31 cellular contexts compared by ENCODE assay signal in genomic region chr2:121791801-121792221, GRCh38. TPM values are rescaled to one million over a fixed set of nuclear protein-coding genes. Genes with fewer than 3 reads are reported as not detected.
DNase-seq lines count a peak whose midpoint lies in the region; ATAC-seq and TF ChIP-seq lines count a peak whose summit lies in the region.
"Had no signal": no experiment of that assay in that cellular context is flagged by ENCODE, and none has a peak within 500 bp of the region (broad histone marks: within the 10 kb centered on the region; RNA-seq: fewer than 3 reads in every experiment).

No MANE protein-coding gene starts in this region.

- H3K27ac ChIP-seq in A673 (ENCODE audit: low read depth, low read length, poor library complexity, severe bottlenecking) (no peak overlapping the region), OCI-LY7 (ENCODE audit: low read depth, low read length, poor library complexity, severe bottlenecking) (no peak overlapping the region), Peyer's patch (no peak overlapping the region)
- H3K27ac ChIP-seq: GM23248, KMS-11, lower lobe of right lung, neutrophil, thoracic aorta had no signal

- no peak for TF ChIP-seq RAD21 in Ishikawa (IDR thresholded peaks at IDR 0.05; ENCODE audit: low read depth)

- no peak overlapping the region for H3K4me3 Mint-ChIP-seq in activated CD8-positive, alpha-beta memory T cell treated with anti-CD3 and anti-CD28 coated beads, Interleukin-2, amount 10 ng/mL, durations not matched to agents 7 days and 5 days
- H3K4me3 Mint-ChIP-seq: activated CD8-positive, alpha-beta T cell treated with anti-CD3 and anti-CD28 coated beads for 36 hours; CD4-positive, CD25-positive, alpha-beta regulatory T cell; naive B cell; stimulated activated naive CD8-positive, alpha-beta T cell treated with anti-CD3 and anti-CD28 coated beads, Interleukin-15, amount 100 ng/mL, for 72 hours; T-helper 17 cell had no signal

- H3K36me3 ChIP-seq in A673 (ENCODE audit: insufficient read depth, low read length, poor library complexity, severe bottlenecking): no peaks in the 10 kb centered on the region
- H3K36me3 ChIP-seq in OCI-LY7 (ENCODE audit: insufficient read depth, low read length): no peaks in the 10 kb centered on the region
- no peaks in the 10 kb centered on the region for H3K36me3 ChIP-seq in Peyer's patch
- H3K36me3 ChIP-seq: lower lobe of right lung, neutrophil, thoracic aorta had no signal

- H3K9me3 ChIP-seq in A673 (ENCODE audit: low read depth, low read length, poor library complexity, severe bottlenecking) (peaks cover 6% of the 10 kb centered on the region), OCI-LY7 (ENCODE audit: low read length) (no peaks in the 10 kb centered on the region), Peyer's patch (no peaks in the 10 kb centered on the region)
- H3K9me3 ChIP-seq: lower lobe of right lung, neutrophil, thoracic aorta had no signal

- H3K27me3 ChIP-seq in A673 (replicated peaks; ENCODE audit: insufficient read depth, low read depth, low read length, poor library complexity) (no peaks in the 10 kb centered on the region), Peyer's patch (no peaks in the 10 kb centered on the region)
- H3K27me3 ChIP-seq: neutrophil had no signal

- H3K27me3 Mint-ChIP-seq in activated CD8-positive, alpha-beta memory T cell treated with anti-CD3 and anti-CD28 coated beads, Interleukin-2, amount 10 ng/mL, durations not matched to agents 7 days and 5 days: peaks cover 32% of the 10 kb centered on the region

- no peak for TF ChIP-seq CTCF in A673 (conservative IDR thresholded peaks at IDR 0.05; ENCODE audit: low read depth, low read length)
- TF ChIP-seq CTCF in OCI-LY7 (conservative IDR thresholded peaks at IDR 0.05; ENCODE audit: low read length): no peak
- TF ChIP-seq CTCF in fibroblast of the aortic adventitia (IDR thresholded peaks at IDR 0.05; ENCODE audit: insufficient read depth, low read length): no peak
- TF ChIP-seq CTCF in Peyer's patch (IDR thresholded peaks at IDR 0.05): no peak

- no peaks in the 10 kb centered on the region for H3K9me3 Mint-ChIP-seq in activated CD8-positive, alpha-beta memory T cell treated with anti-CD3 and anti-CD28 coated beads, Interleukin-2, amount 10 ng/mL, durations not matched to agents 7 days and 5 days (ENCODE audit: low read depth)
- H3K9me3 Mint-ChIP-seq: activated CD8-positive, alpha-beta T cell treated with anti-CD3 and anti-CD28 coated beads for 36 hours; activated T-helper 2 cell treated with anti-CD3 and anti-CD28 coated beads, Interferon-gamma antibody, Interleukin-2, Interleukin-4, amounts not matched to agents 10 μg/mL and 5 μg/mL and 100 μg/mL, durations not matched to agents 14 hours and 24 hours and 36 hours; CD4-positive, CD25-positive, alpha-beta regulatory T cell; stimulated activated naive CD8-positive, alpha-beta T cell treated with anti-CD3 and anti-CD28 coated beads, Interleukin-15, amount 100 ng/mL, for 72 hours had no signal

- no peak overlapping the region for H3K4me3 ChIP-seq in A673 (ENCODE audit: low read depth, low read length, poor library complexity, severe bottlenecking)
- no peak overlapping the region for H3K4me3 ChIP-seq in OCI-LY7 (ENCODE audit: low read depth, low read length, poor library complexity, severe bottlenecking)
- no peak overlapping the region for H3K4me3 ChIP-seq in fibroblast of the aortic adventitia (ENCODE audit: low read depth, low read length)
- H3K4me3 ChIP-seq in Peyer's patch: no peak overlapping the region
- H3K4me3 ChIP-seq: GM23248, lower lobe of right lung, thoracic aorta had no signal

- H3K4me1 ChIP-seq in A673 (ENCODE audit: insufficient read depth, low read length, poor library complexity, severe bottlenecking): peaks cover 9% of the 10 kb centered on the region
- peaks cover 8% of the 10 kb centered on the region for H3K4me1 ChIP-seq in OCI-LY7 (ENCODE audit: insufficient read depth, low read length, poor library complexity, severe bottlenecking)
- H3K4me1 ChIP-seq in Peyer's patch: no peaks in the 10 kb centered on the region
- H3K4me1 ChIP-seq: lower lobe of right lung had no signal

- TF ChIP-seq EP300 in Ishikawa (IDR thresholded peaks at IDR 0.05; ENCODE audit: borderline replicate concordance): no peak; the same call in 1 of the 2 replicates

- POLR2A ChIA-PET in A673 (lab: Charles Lee; ENCODE audit: low non-redundant PET): no interaction called here
- POLR2A ChIA-PET in OCI-LY7 (lab: Charles Lee): interaction anchor here (0.6 to 0.8 kb wide), 2 partner anchors 12 to 157 kb away, joined by 3 read pairs; no protein-coding TSS in a partner anchor

- no peaks in the 10 kb centered on the region for H4K20me1 ChIP-seq in OCI-LY7 (ENCODE audit: insufficient read depth, low read length)

- H3K4me1 Mint-ChIP-seq in activated CD8-positive, alpha-beta memory T cell treated with anti-CD3 and anti-CD28 coated beads, Interleukin-2, amount 10 ng/mL, durations not matched to agents 7 days and 5 days: no peaks in the 10 kb centered on the region
- H3K4me1 Mint-ChIP-seq: CD4-positive, CD25-positive, alpha-beta regulatory T cell; naive B cell; stimulated activated naive CD8-positive, alpha-beta T cell treated with anti-CD3 and anti-CD28 coated beads, Interleukin-15, amount 100 ng/mL, for 72 hours had no signal

- no peaks in the 10 kb centered on the region for H3K36me3 Mint-ChIP-seq in activated CD8-positive, alpha-beta memory T cell treated with anti-CD3 and anti-CD28 coated beads, Interleukin-2, amount 10 ng/mL, durations not matched to agents 7 days and 5 days
- H3K36me3 Mint-ChIP-seq: CD4-positive, CD25-positive, alpha-beta regulatory T cell; naive B cell had no signal

- H3K79me2 ChIP-seq in OCI-LY7 (ENCODE audit: insufficient read depth, low read depth, low read length): no peaks in the 10 kb centered on the region

- BruUV-seq in A673 (replicated peaks; lab: Mats Ljungman, UMichigan) (no TSS peak), OCI-LY7 (replicated peaks; lab: Mats Ljungman, UMichigan) (no TSS peak)

- ATAC-seq in activated CD8-positive, alpha-beta memory T cell treated with anti-CD3 and anti-CD28 coated beads, Interleukin-2, amount 10 ng/mL, durations not matched to agents 7 days and 5 days: no peak
- ATAC-seq in GM18907 (IDR thresholded peaks at IDR 0.05; ENCODE audit: unreplicated experiment): no peak
- ATAC-seq: activated CD8-positive, alpha-beta T cell treated with anti-CD3 and anti-CD28 coated beads for 36 hours; lower lobe of right lung; sciatic nerve; stimulated activated naive CD8-positive, alpha-beta T cell treated with anti-CD3 and anti-CD28 coated beads, Interleukin-15, amount 100 ng/mL, for 72 hours; T-helper 17 cell had no signal

- 0 out of 2 replicates have a peak overlapping the region, but pooled peaks have one; percentile 24 for H2AFZ ChIP-seq in OCI-LY7 (ENCODE audit: low read length)
- H2AFZ ChIP-seq: GM23248 had no signal

- no peak overlapping the region for H3K27ac Mint-ChIP-seq in activated CD8-positive, alpha-beta memory T cell treated with anti-CD3 and anti-CD28 coated beads, Interleukin-2, amount 10 ng/mL, durations not matched to agents 7 days and 5 days
- H3K27ac Mint-ChIP-seq: activated CD8-positive, alpha-beta T cell treated with anti-CD3 and anti-CD28 coated beads for 36 hours; activated T-helper 2 cell treated with anti-CD3 and anti-CD28 coated beads, Interferon-gamma antibody, Interleukin-2, Interleukin-4, amounts not matched to agents 10 μg/mL and 5 μg/mL and 100 μg/mL, durations not matched to agents 14 hours and 24 hours and 36 hours; CD4-positive, CD25-positive, alpha-beta regulatory T cell; naive B cell; stimulated activated naive CD8-positive, alpha-beta T cell treated with anti-CD3 and anti-CD28 coated beads, Interleukin-15, amount 100 ng/mL, for 72 hours; T-helper 17 cell had no signal

- no peaks in the 10 kb centered on the region for H3K9me2 ChIP-seq in OCI-LY7 (ENCODE audit: insufficient read depth, low read length)

- no peak overlapping the region for H3K4me2 ChIP-seq in OCI-LY7 (ENCODE audit: low read length)
- H3K4me2 ChIP-seq: KMS-11 had no signal

- intact Hi-C loops in A673 (cut with micrococcal nuclease; ENCODE audit: unreplicated experiment): no loop called here
- intact Hi-C loops in OCI-LY7 (cut with micrococcal nuclease; ENCODE audit: unreplicated experiment): no loop called here

- peak; percentile 30 for DNase-seq in A673 (ENCODE audit: low spot score)
- DNase-seq in OCI-LY7 (ENCODE audit: low spot score): no peak
- DNase-seq in fibroblast of the aortic adventitia (ENCODE audit: low read depth): peak; percentile 37
- no peak for DNase-seq in islet precursor cell
- DNase-seq in activated CD8-positive, alpha-beta memory T cell treated with anti-CD3 and anti-CD28 coated beads, Interleukin-2, amount 10 ng/mL, durations not matched to agents 7 days and 5 days: no peak
- no peak for DNase-seq in Peyer's patch
- DNase-seq: activated CD4-positive, alpha-beta T cell treated with anti-CD3 and anti-CD28 coated beads for 1 hour; activated CD8-positive, alpha-beta T cell treated with anti-CD3 and anti-CD28 coated beads for 36 hours; activated naive CD4-positive, alpha-beta T cell treated with anti-CD3 and anti-CD28 coated beads, Interleukin-2, amount 50 U/mL, for 16 hours; AML-193; amniotic stem cell; Calu3; CD4-positive, CD25-positive, alpha-beta regulatory T cell; DMS79; effector memory CD4-positive, alpha-beta T cell; erythroblast; glutamatergic neuron; GM23248; lower lobe of right lung; midbrain; naive B cell; NCI-H1436; stimulated activated naive CD8-positive, alpha-beta T cell treated with anti-CD3 and anti-CD28 coated beads, Interleukin-15, amount 100 ng/mL, for 72 hours; T-helper 17 cell had no signal

- TF ChIP-seq POLR2A in Peyer's patch (IDR thresholded peaks at IDR 0.05): no peak

- CTCF ChIA-PET in A673 (lab: Charles Lee): no interaction called here
- CTCF ChIA-PET in OCI-LY7 (lab: Charles Lee; ENCODE audit: unreplicated experiment): interaction anchor here (1.2 kb wide), 1 partner anchor 13 kb away, joined by 3 read pairs; no protein-coding TSS in a partner anchor
- CTCF ChIA-PET in activated CD8-positive, alpha-beta memory T cell treated with anti-CD3 and anti-CD28 coated beads, Interleukin-2, amount 10 ng/mL, durations not matched to agents 7 days and 5 days (lab: Charles Lee): interaction anchor here (0.6 kb wide), 1 partner anchor 29 kb away, joined by 3 read pairs; no protein-coding TSS in a partner anchor

RNA-seq across cellular contexts. Expression of gene TSN, which starts 36.4 kb away (rescaled TPM):
- total RNA-seq in A673 (2021): 110 and 112 TPM in 2 replicates
- 59.2 and 64.4 TPM in 2 replicates for total RNA-seq in OCI-LY7 (2014; rRNA removed; shearing (Covaris generic))
- 98.7 and 102 TPM in 2 replicates for total RNA-seq in OCI-LY7 (2022)
- 56.8 and 69.0 TPM in 2 replicates for total RNA-seq in fibroblast of the aortic adventitia (ENCODE audit: low replicate concordance)
- 10 to 100 TPM; 46.6 to 68.8 TPM for total RNA-seq in activated CD8-positive, alpha-beta memory T cell treated with anti-CD3 and anti-CD28 coated beads, Interleukin-2, amount 10 ng/mL, durations not matched to agents 7 days and 5 days
- 10 to 100 TPM; 23.1 to 31.9 (median 30.2) TPM for total RNA-seq in Peyer's patch

RNA-seq across cellular contexts. Expression of gene NIFK, which starts 55.1 kb away (rescaled TPM):
- total RNA-seq in A673 (2021): 84.2 and 97.4 TPM in 2 replicates
- total RNA-seq in OCI-LY7 (2014; rRNA removed; shearing (Covaris generic)): 64.1 and 78.1 TPM in 2 replicates
- total RNA-seq in OCI-LY7 (2022): 100 and 107 TPM in 2 replicates
- 49.5 and 176 TPM in 2 replicates for total RNA-seq in fibroblast of the aortic adventitia (ENCODE audit: low replicate concordance)
- 100 to 1,000 TPM in 1 of 2 experiments, 10 to 100 TPM in 1; 58.4 to 102 TPM for total RNA-seq in activated CD8-positive, alpha-beta memory T cell treated with anti-CD3 and anti-CD28 coated beads, Interleukin-2, amount 10 ng/mL, durations not matched to agents 7 days and 5 days
- total RNA-seq in Peyer's patch: 100 to 1,000 TPM in 1 of 4 donors, 10 to 100 TPM in 3; 19.0 to 110 (median 35.7) TPM

Comparison
In these comparisons a context has a peak if more than half of its experiments do, and no peak if none do; other contexts are left out.
1. DNase-seq: peak in A673 (single experiment) and fibroblast of the aortic adventitia (single experiment); none in OCI-LY7 (single experiment), islet precursor cell (single experiment), activated CD8-positive, alpha-beta memory T cell treated with anti-CD3 and anti-CD28 coated beads, Interleukin-2, amount 10 ng/mL, durations not matched to agents 7 days and 5 days (single experiment) and Peyer's patch (0 of 3).